ENCODE assay signal across 1 cellular context in genomic region chr4:123398151-123398802, GRCh38.
A peak's percentile ranks its signal among the peaks of the same experiment; 100 is the strongest.
TF ChIP-seq lines count a peak whose summit lies in the region.

No MANE protein-coding gene starts in this region.

TF ChIP-seq in H1, 55 proteins besides CTCF, POLR2A, EP300 and RAD21:
- TF ChIP-seq EGR1 (IDR thresholded peaks at IDR 0.05; ENCODE audit: borderline replicate concordance, low read depth, low read length) (peak; percentile 58; the same call in 1 of the 2 replicates), MAX (IDR thresholded peaks at IDR 0.05) (peak; percentile 90), RXRA (IDR thresholded peaks at IDR 0.05; ENCODE audit: insufficient read depth, low read depth, low read length) (no peak), NANOG (IDR thresholded peaks at IDR 0.05; ENCODE audit: insufficient read depth, low read depth, low read length, poor library complexity, severe bottlenecking) (peak; percentile 30), SIN3A (conservative IDR thresholded peaks at IDR 0.05 in 1 of 2, IDR thresholded peaks at IDR 0.05 in 1 of 2; ENCODE audit: low read depth in 1 of 2, low read length in 2 of 2) (peak in 1 of 2 experiments; percentile 31; a peak in 1 of 4 replicates)
